Comparison of ENCODE assay signal across 8 cellular contexts in the genomic region with DNA sequence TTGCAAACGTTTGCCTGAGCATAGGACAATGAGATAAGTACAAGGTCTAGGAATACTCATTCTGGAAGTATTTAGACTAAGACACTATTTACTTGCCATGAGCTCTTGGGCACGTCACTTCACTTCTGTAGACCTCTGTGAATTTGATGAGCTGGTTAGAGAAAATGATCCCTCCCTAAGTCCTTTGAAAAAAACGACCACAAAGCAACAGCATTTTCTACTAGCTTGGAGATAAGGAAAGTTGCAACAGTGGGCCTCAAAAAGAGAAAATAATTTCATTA. TPM values are rescaled to one million over a fixed set of nuclear protein-coding genes. Genes with fewer than 3 reads are reported as not detected.
DNase-seq lines count a peak whose midpoint lies in the region; ATAC-seq, FAIRE-seq and TF ChIP-seq lines count a peak whose summit lies in the region.

No MANE protein-coding gene starts in this region.

- in situ Hi-C loops in HepG2 (cut with HindIII; ENCODE audit: extremely low pct_ligation_motif_present, low pct_unique_long_range_greater_than_20kb), result loop anchor here (5.0 to 10.0 kb wide), 2 partner anchors 41 to 52 kb away; no protein-coding TSS in a partner anchor

- no peaks in the 10 kb centered on the region for H4K20me1 ChIP-seq in HepG2 (ENCODE audit: insufficient read depth, low read length)

- H3K79me2 ChIP-seq in HepG2 (ENCODE audit: insufficient read depth, low read length), result peaks cover 46% of the 10 kb centered on the region

- H3K27ac ChIP-seq in HepG2 (ENCODE audit: extremely low read length, insufficient read depth, low read length), result peak overlapping the region; percentile 97
- H3K27ac ChIP-seq in temporal lobe (ENCODE audit: low read depth, low read length), result peak overlapping the region; percentile 91

- TF ChIP-seq CTCF in LNCaP clone FGC (IDR thresholded peaks at IDR 0.05; ENCODE audit: control insufficient read depth, extremely low read depth, insufficient read depth) (no peak), cardiac fibroblast (IDR thresholded peaks at IDR 0.05; ENCODE audit: low read depth, low read length) (no peak), HepG2 (CRISPR knock-in tag; IDR thresholded peaks at IDR 0.05) (no peak)

- no peaks in the 10 kb centered on the region for H3K36me3 ChIP-seq in HepG2 (replicated peaks in 1 of 2; ENCODE audit: control insufficient read depth in 1 of 2, insufficient read depth in 2 of 2, low read length in 2 of 2)

- no peak for TF ChIP-seq RAD21 in HepG2 (CRISPR knock-in tag; IDR thresholded peaks at IDR 0.05)

- H3K36me3 Mint-ChIP-seq in stimulated activated effector memory CD8-positive, alpha-beta T cell treated with anti-CD3 and anti-CD28 coated beads, Interleukin-12 subunit alpha, Interleukin-12 subunit beta, amount 100 ng/mL, for 72 hours, result no peaks in the 10 kb centered on the region
- H3K36me3 Mint-ChIP-seq in naive thymus-derived CD8-positive, alpha-beta T cell, result peaks cover 0 to 7% (median 0%) of the 10 kb centered on the region in 3 donors

- H3K4me3 Mint-ChIP-seq in stimulated activated effector memory CD8-positive, alpha-beta T cell treated with anti-CD3 and anti-CD28 coated beads, Interleukin-12 subunit alpha, Interleukin-12 subunit beta, amount 100 ng/mL, for 72 hours, result no peak overlapping the region
- H3K4me3 Mint-ChIP-seq in naive thymus-derived CD8-positive, alpha-beta T cell, result peak overlapping the region in 1 of 10 donors; percentile 60

- H3K4me1 ChIP-seq in HepG2 (ENCODE audit: insufficient read depth, low read length), result peaks cover 24% of the 10 kb centered on the region

- intact Hi-C loops in HepG2 (cut with micrococcal nuclease; ENCODE audit: unreplicated experiment), result loop anchor here (1.0 to 2.0 kb wide), 3 partner anchors 41 to 108 kb away; no protein-coding TSS in a partner anchor

- no TSS peak for BruUV-seq in HepG2 (replicated peaks; lab: Mats Ljungman, UMichigan)

- DNase-seq in LNCaP clone FGC (ENCODE audit: low read depth) (no peak), cardiac fibroblast (ENCODE audit: low read depth in 2 of 2) (peak; percentile 63 to 81), HepG2 (ENCODE audit: low spot score) (no peak), HPDE6-E6E7 (ENCODE audit: extremely low spot score) (no peak), dedifferentiated amniotic fluid mesenchymal stem cell (ENCODE audit: extremely low spot score) (no peak)
- no peak for DNase-seq in stimulated activated effector memory CD8-positive, alpha-beta T cell treated with anti-CD3 and anti-CD28 coated beads, Interleukin-12 subunit alpha, Interleukin-12 subunit beta, amount 100 ng/mL, for 72 hours (ENCODE audit: low spot score in 2 of 2)
- no peak for DNase-seq in naive thymus-derived CD8-positive, alpha-beta T cell

- no peaks in the 10 kb centered on the region for H3K4me1 Mint-ChIP-seq in stimulated activated effector memory CD8-positive, alpha-beta T cell treated with anti-CD3 and anti-CD28 coated beads, Interleukin-12 subunit alpha, Interleukin-12 subunit beta, amount 100 ng/mL, for 72 hours
- H3K4me1 Mint-ChIP-seq in naive thymus-derived CD8-positive, alpha-beta T cell, result peaks cover 0 to 13% (median 12%) of the 10 kb centered on the region in 4 donors

- TF ChIP-seq EP300 in HepG2 (IDR thresholded peaks at IDR 0.05; ENCODE audit: low read depth in 2 of 2, low read length in 2 of 2) (no peak), HepG2 (CRISPR knock-in tag; IDR thresholded peaks at IDR 0.05; ENCODE audit: borderline replicate concordance) (no peak)

- no peak for FAIRE-seq in HepG2 (lab: Jason Lieb, UNC)

- no peak for ATAC-seq in HepG2
- no peak for ATAC-seq in stimulated activated effector memory CD8-positive, alpha-beta T cell treated with anti-CD3 and anti-CD28 coated beads, Interleukin-12 subunit alpha, Interleukin-12 subunit beta, amount 100 ng/mL, for 72 hours
- no peak for ATAC-seq in naive thymus-derived CD8-positive, alpha-beta T cell

- H3K4me3 ChIP-seq in LNCaP clone FGC (ENCODE audit: low read depth, low read length) (peak overlapping the region; percentile 55), cardiac fibroblast (replicated peaks in 1 of 2; ENCODE audit: low read depth in 2 of 2, low read length in 2 of 2) (peak overlapping the region; percentile 72 to 95), HepG2 (replicated peaks in 1 of 3; ENCODE audit: insufficient read depth in 1 of 3, low read depth in 2 of 3, low read length in 3 of 3) (peak overlapping the region; percentile 74 to 90 (median 84))

- peaks cover 11% of the 10 kb centered on the region for H3K9me3 Mint-ChIP-seq in stimulated activated effector memory CD8-positive, alpha-beta T cell treated with anti-CD3 and anti-CD28 coated beads, Interleukin-12 subunit alpha, Interleukin-12 subunit beta, amount 100 ng/mL, for 72 hours
- H3K9me3 Mint-ChIP-seq in naive thymus-derived CD8-positive, alpha-beta T cell, result peaks cover 0 to 14% (median 9%) of the 10 kb centered on the region in 9 donors

- peaks cover 15 to 25% (median 22%) of the 10 kb centered on the region in 5 donors for H3K27me3 Mint-ChIP-seq in naive thymus-derived CD8-positive, alpha-beta T cell

- WGBS in HepG2 (ENCODE audit: low lambda C conversion rate), result 1% methylated on average over 3 of the region's 3 CpGs

- CTCF ChIA-PET in HepG2 (lab: Yijun Ruan, JAX; ENCODE audit: low intra/inter-chr PET ratio, low total read pairs), result interaction anchor here (1.3 kb wide), 1 partner anchor 40 kb away, joined by 7 read pairs; no protein-coding TSS in a partner anchor

- H3K27me3 ChIP-seq in HepG2 (ENCODE audit: control insufficient read depth in 1 of 2, insufficient read depth in 2 of 2, low read length in 2 of 2), result no peaks in the 10 kb centered on the region; a peak in 1 of 5 replicates

- H3K9ac ChIP-seq in HepG2 (ENCODE audit: insufficient read depth, low read depth, low read length), result peak overlapping the region; percentile 86

- H3K27ac Mint-ChIP-seq in stimulated activated effector memory CD8-positive, alpha-beta T cell treated with anti-CD3 and anti-CD28 coated beads, Interleukin-12 subunit alpha, Interleukin-12 subunit beta, amount 100 ng/mL, for 72 hours, result no peak overlapping the region
- H3K27ac Mint-ChIP-seq in naive thymus-derived CD8-positive, alpha-beta T cell, result peak overlapping the region in 1 of 10 donors; percentile 13

- POLR2A ChIA-PET in HepG2 (lab: Yijun Ruan, JAX), result interaction anchor here (1.4 to 7.4 kb wide), 9 partner anchors 8 to 52 kb away, joined by 4 to 342 read pairs (median 11); no protein-coding TSS in a partner anchor
- POLR2A ChIA-PET in naive thymus-derived CD8-positive, alpha-beta T cell (lab: Charles Lee), result no interaction called here

- no peaks in the 10 kb centered on the region for H3K9me3 ChIP-seq in HepG2 (ENCODE audit: low read length)

- peak overlapping the region; percentile 85 for H3K4me2 ChIP-seq in HepG2 (ENCODE audit: low read depth, low read length)

- TF ChIP-seq POLR2A in HepG2 (IDR thresholded peaks at IDR 0.05; ENCODE audit: insufficient read depth in 1 of 2, low read depth in 2 of 2, low read length in 2 of 2), result no peak

- H2AFZ ChIP-seq in HepG2 (ENCODE audit: low read length), result peak overlapping the region; percentile 56

TF ChIP-seq in HepG2, 621 proteins besides CTCF, POLR2A, EP300 and RAD21:
- TF ChIP-seq ZNF83 (CRISPR knock-in tag; IDR thresholded peaks at IDR 0.05; ENCODE audit: borderline replicate concordance) (no peak), ZNF605 (CRISPR knock-in tag; IDR thresholded peaks at IDR 0.05) (no peak), HOXA3 (CRISPR knock-in tag; IDR thresholded peaks at IDR 0.05) (no peak), ZFP62 (CRISPR knock-in tag; IDR thresholded peaks at IDR 0.05) (no peak), ETV6 (CRISPR knock-in tag; conservative IDR thresholded peaks at IDR 0.05) (no peak), ZNF136 (CRISPR knock-in tag; IDR thresholded peaks at IDR 0.05; ENCODE audit: low read depth) (peak; percentile 4; the same call in 1 of the 2 replicates)
- TF ChIP-seq, protein P1, sequence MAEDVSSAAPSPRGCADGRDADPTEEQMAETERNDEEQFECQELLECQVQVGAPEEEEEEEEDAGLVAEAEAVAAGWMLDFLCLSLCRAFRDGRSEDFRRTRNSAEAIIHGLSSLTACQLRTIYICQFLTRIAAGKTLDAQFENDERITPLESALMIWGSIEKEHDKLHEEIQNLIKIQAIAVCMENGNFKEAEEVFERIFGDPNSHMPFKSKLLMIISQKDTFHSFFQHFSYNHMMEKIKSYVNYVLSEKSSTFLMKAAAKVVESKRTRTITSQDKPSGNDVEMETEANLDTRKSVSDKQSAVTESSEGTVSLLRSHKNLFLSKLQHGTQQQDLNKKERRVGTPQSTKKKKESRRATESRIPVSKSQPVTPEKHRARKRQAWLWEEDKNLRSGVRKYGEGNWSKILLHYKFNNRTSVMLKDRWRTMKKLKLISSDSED (CRISPR knock-in tag; IDR thresholded peaks at IDR 0.05), result no peak
TF ChIP-seq in HepG2: peak in this region for 1.

RNA-seq across cellular contexts. Expression of a gene that starts 1.9 kb away (rescaled TPM):
- total RNA-seq in HepG2 (2016; rRNA removed; fragmentation: Illumina TruSeq; extraction: Trizol) (6.5 and 6.7 TPM in 2 replicates), temporal lobe (0.98 TPM)
- 1.7 and 2.1 TPM in 2 replicates for total RNA-seq in HepG2 (2016; cell fraction: cytosol; rRNA removed; fragmentation: Illumina TruSeq; extraction: Trizol; ENCODE audit: low read depth)
- total RNA-seq in HepG2 (2016; cell fraction: insoluble cytoplasmic fraction; rRNA removed; fragmentation: Illumina TruSeq; extraction: Trizol), result 6.2 and 7.1 TPM in 2 replicates
- 4.6 and 5.0 TPM in 2 replicates for total RNA-seq in HepG2 (2016; cell fraction: membrane; rRNA removed; fragmentation: Illumina TruSeq; extraction: Trizol)
- 10.9 and 12.5 TPM in 2 replicates for total RNA-seq in HepG2 (2016; cell fraction: nucleus; rRNA removed; fragmentation: Illumina TruSeq; extraction: Trizol)
- 16.6 and 20.6 TPM in 2 replicates for polyA plus RNA-seq in HepG2 (2011; rRNA removed)
- 13.0 and 19.1 TPM in 2 replicates for polyA plus RNA-seq in HepG2 (2011; cell fraction: cytosol; rRNA removed)
- polyA plus RNA-seq in HepG2 (2011; cell fraction: nucleus; rRNA removed), result 15.2 and 19.1 TPM in 2 replicates
- polyA plus RNA-seq in HepG2 (2012), result 18.4 and 22.0 TPM in 2 replicates
- 1.7 and 2.0 TPM in 2 replicates for polyA plus RNA-seq in HepG2 (2016; cell fraction: cytosol; fragmentation: Illumina TruSeq; extraction: Trizol; ENCODE audit: low read depth)
- polyA plus RNA-seq in HepG2 (2016; cell fraction: insoluble cytoplasmic fraction; fragmentation: Illumina TruSeq; extraction: Trizol; ENCODE audit: low read depth), result 8.2 and 9.1 TPM in 2 replicates
- polyA plus RNA-seq in HepG2 (2016; cell fraction: membrane; fragmentation: Illumina TruSeq; extraction: Trizol; ENCODE audit: low read depth), result 3.9 and 4.5 TPM in 2 replicates
- polyA plus RNA-seq in HepG2 (2016; cell fraction: nucleus; fragmentation: Illumina TruSeq; extraction: Trizol; ENCODE audit: insufficient read depth, low read depth), result 9.3 and 12.2 TPM in 2 replicates
- 9.5 and 19.8 TPM in 2 replicates for polyA minus RNA-seq in HepG2 (2011; rRNA and poly(A)+ RNA removed; ENCODE audit: low replicate concordance)
- 10.3 TPM in 2 replicates for polyA minus RNA-seq in HepG2 (2011; cell fraction: cytosol; rRNA and poly(A)+ RNA removed)
- 44.4 and 63.9 TPM in 2 replicates for polyA minus RNA-seq in HepG2 (2011; cell fraction: nucleus; rRNA and poly(A)+ RNA removed)
- not detected for total RNA-seq in naive thymus-derived CD8-positive, alpha-beta T cell
- polyA plus RNA-seq in naive thymus-derived CD8-positive, alpha-beta T cell, result not detected

Comparison
In these comparisons a context has a peak if more than half of its experiments do, and no peak if none do; other contexts are left out.
1. DNase-seq: peak in cardiac fibroblast (2 of 2); none in LNCaP clone FGC (single experiment), HepG2 (single experiment), stimulated activated effector memory CD8-positive, alpha-beta T cell treated with anti-CD3 and anti-CD28 coated beads, Interleukin-12 subunit alpha, Interleukin-12 subunit beta, amount 100 ng/mL, for 72 hours (0 of 2), HPDE6-E6E7 (single experiment), naive thymus-derived CD8-positive, alpha-beta T cell (0 of 10) and dedifferentiated amniotic fluid mesenchymal stem cell (single experiment).
2. Peak in every context shown above with its lines, with median percentiles within 50 percentile points of each other: H3K4me3 ChIP-seq.